Comparison of ENCODE assay signal across 9 cellular contexts in the genomic region with DNA sequence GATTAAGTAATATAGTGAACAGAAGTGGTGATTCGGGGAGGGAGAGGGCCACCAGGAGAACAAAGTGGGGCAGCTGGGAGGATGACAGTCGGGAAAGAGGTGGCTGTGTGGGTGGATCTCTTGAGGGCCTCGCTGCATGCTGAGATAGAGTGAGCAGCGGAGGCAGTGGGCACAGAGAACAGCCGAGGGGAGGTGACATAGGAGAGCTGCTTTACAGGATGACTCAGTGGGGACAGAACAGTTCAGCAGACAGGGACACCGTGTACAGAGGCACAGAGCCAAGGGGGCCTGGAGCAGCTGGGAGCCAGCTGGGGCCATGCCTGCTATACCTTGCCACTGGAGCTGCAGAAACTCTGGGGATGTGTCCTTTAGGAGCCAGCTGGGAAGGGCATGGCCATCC.
A peak's percentile ranks its signal among the peaks of the same experiment; 100 is the strongest.
DNase-seq lines count a peak whose midpoint lies in the region; ATAC-seq and TF ChIP-seq lines count a peak whose summit lies in the region.
"Had no signal": no experiment of that assay in that cellular context is flagged by ENCODE, and none has a peak within 500 bp of the region (broad histone marks: within the 10 kb centered on the region; RNA-seq: fewer than 3 reads in every experiment).

No MANE protein-coding gene starts in this region.

- H3K9me3 ChIP-seq in BE2C, result no peaks in the 10 kb centered on the region
- peaks cover 0 to 14% of the 10 kb centered on the region in 2 donors for H3K9me3 ChIP-seq in neuronal stem cell (replicated peaks in 1 of 2; ENCODE audit: control insufficient read depth in 2 of 2, insufficient read depth in 1 of 2, low read depth in 1 of 2, low read length in 2 of 2)

- peaks cover 36% of the 10 kb centered on the region for H3K4me1 Mint-ChIP-seq in chondrocyte (ENCODE audit: low read depth)
- H3K4me1 Mint-ChIP-seq in activated T-helper 1 cell treated with anti-CD3 and anti-CD28 coated beads, Interleukin-12 subunit alpha, Interleukin-12 subunit beta, Interleukin-2, Interleukin-4 antibody, amounts not matched to agents 30 ng/mL and 10 ng/mL and 1 ng/mL, durations not matched to agents 14 hours and 24 hours and 36 hours (ENCODE audit: low read depth), result no peaks in the 10 kb centered on the region
- H3K4me1 Mint-ChIP-seq: activated CD4-positive, alpha-beta T cell treated with anti-CD3 and anti-CD28 coated beads, Interleukin-2, amount 10 ng/mL, durations not matched to agents 7 days and 5 days had no signal

- no peaks in the 10 kb centered on the region for H3K36me3 ChIP-seq in BE2C
- peaks cover 0 to 2% of the 10 kb centered on the region in 2 donors for H3K36me3 ChIP-seq in neuronal stem cell (replicated peaks in 1 of 2; ENCODE audit: control insufficient read depth in 2 of 2, insufficient read depth in 2 of 2, low read length in 2 of 2)

- H3K36me3 Mint-ChIP-seq in chondrocyte (ENCODE audit: low read depth), result no peaks in the 10 kb centered on the region
- no peaks in the 10 kb centered on the region for H3K36me3 Mint-ChIP-seq in activated T-helper 1 cell treated with anti-CD3 and anti-CD28 coated beads, Interleukin-12 subunit alpha, Interleukin-12 subunit beta, Interleukin-2, Interleukin-4 antibody, amounts not matched to agents 30 ng/mL and 10 ng/mL and 1 ng/mL, durations not matched to agents 14 hours and 24 hours and 36 hours (ENCODE audit: low read depth)

- H2BK120ac ChIP-seq in neuronal stem cell (ENCODE audit: low read depth, low read length), result no peak overlapping the region

- peak; percentile 84 for DNase-seq in BE2C
- peak; percentile 70 for DNase-seq in NCI-H2107 (lab: John Stamatoyannopoulos, UW)
- peak; percentile 68 for DNase-seq in chondrocyte (ENCODE audit: low spot score)
- DNase-seq in neuronal stem cell (ENCODE audit: low spot score), result no peak
- DNase-seq in posterior vena cava (ENCODE audit: low spot score), result no peak
- DNase-seq in activated T-helper 1 cell treated with anti-CD3 and anti-CD28 coated beads, Interleukin-12 subunit alpha, Interleukin-12 subunit beta, Interleukin-2, Interleukin-4 antibody, amounts not matched to agents 30 ng/mL and 10 ng/mL and 1 ng/mL, durations not matched to agents 14 hours and 24 hours and 36 hours (ENCODE audit: low spot score), result no peak
- no peak for DNase-seq in omental fat pad (ENCODE audit: low spot score)
- DNase-seq: activated CD4-positive, alpha-beta T cell treated with anti-CD3 and anti-CD28 coated beads, Interleukin-2, amount 10 ng/mL, durations not matched to agents 7 days and 5 days had no signal

- H2BK12ac ChIP-seq in neuronal stem cell (ENCODE audit: low read length), result no peak overlapping the region

- H3K14ac ChIP-seq in neuronal stem cell (ENCODE audit: low read length), result no peak overlapping the region

- no peak overlapping the region for H3K4ac ChIP-seq in neuronal stem cell (ENCODE audit: low read length)

- intact Hi-C loops in posterior vena cava (cut with DNase I), result loop anchor here (5.0 to 10.0 kb wide), 3 partner anchors 56 to 274 kb away; partner anchors contain the start of gene GADD45G (in 1 of the 2)
- intact Hi-C loops in activated T-helper 1 cell treated with anti-CD3 and anti-CD28 coated beads, Interleukin-12 subunit alpha, Interleukin-12 subunit beta, Interleukin-2, Interleukin-4 antibody, amounts not matched to agents 30 ng/mL and 10 ng/mL and 1 ng/mL, durations not matched to agents 14 hours and 24 hours and 36 hours (cut with micrococcal nuclease), result no loop called here

- H2BK5ac ChIP-seq in neuronal stem cell (ENCODE audit: low read length), result no peak overlapping the region

- peak overlapping the region; percentile 15 for H2BK15ac ChIP-seq in neuronal stem cell (ENCODE audit: low read length)

- H4K8ac ChIP-seq in neuronal stem cell (ENCODE audit: low read depth, low read length), result no peak overlapping the region

- no peaks in the 10 kb centered on the region for H3K9me3 Mint-ChIP-seq in chondrocyte (ENCODE audit: low read depth)
- no peaks in the 10 kb centered on the region for H3K9me3 Mint-ChIP-seq in activated T-helper 1 cell treated with anti-CD3 and anti-CD28 coated beads, Interleukin-12 subunit alpha, Interleukin-12 subunit beta, Interleukin-2, Interleukin-4 antibody, amounts not matched to agents 30 ng/mL and 10 ng/mL and 1 ng/mL, durations not matched to agents 14 hours and 24 hours and 36 hours
- H3K9me3 Mint-ChIP-seq: activated CD4-positive, alpha-beta T cell treated with anti-CD3 and anti-CD28 coated beads, Interleukin-2, amount 10 ng/mL, durations not matched to agents 7 days and 5 days had no signal

- no peak overlapping the region for H2AK5ac ChIP-seq in neuronal stem cell (ENCODE audit: low read depth, low read length)

- H3K79me1 ChIP-seq in neuronal stem cell (ENCODE audit: low read depth, low read length), result no peaks in the 10 kb centered on the region

- H3K4me1 ChIP-seq in BE2C (peaks cover 12% of the 10 kb centered on the region), neuronal stem cell (ENCODE audit: control insufficient read depth in 2 of 2, insufficient read depth in 1 of 2, low read depth in 1 of 2, low read length in 2 of 2) (peaks cover 0 to 4% of the 10 kb centered on the region in 2 donors)

- H3K27me3 ChIP-seq in BE2C (no peaks in the 10 kb centered on the region), neuronal stem cell (ENCODE audit: control insufficient read depth in 3 of 3, insufficient read depth in 3 of 3, low read depth in 1 of 3, low read length in 3 of 3) (peaks cover 0 to 4% (median 0%) of the 10 kb centered on the region in 3 experiments)

- H3K27ac ChIP-seq in neuronal stem cell (replicated peaks; ENCODE audit: low read length), result no peak overlapping the region

- H3K9ac ChIP-seq in neuronal stem cell (ENCODE audit: low read depth, low read length, poor library complexity), result no peak overlapping the region

- ATAC-seq in omental fat pad (ENCODE audit: low FRiP score), result no peak
- no peak for ATAC-seq in HG03571 (IDR thresholded peaks at IDR 0.05; ENCODE audit: unreplicated experiment)

- no peak overlapping the region for H4K91ac ChIP-seq in neuronal stem cell (ENCODE audit: low read depth, low read length, poor library complexity)

- H2AFZ ChIP-seq in neuronal stem cell (ENCODE audit: low read length), result no peak overlapping the region

- TF ChIP-seq CTCF in BE2C (IDR thresholded peaks at IDR 0.05; ENCODE audit: low read depth, low read length) (no peak), chondrocyte (IDR thresholded peaks at IDR 0.05) (no peak), omental fat pad (IDR thresholded peaks at IDR 0.05) (no peak)

- H3K4me3 Mint-ChIP-seq in chondrocyte (ENCODE audit: unreplicated experiment), result no peak overlapping the region
- H3K4me3 Mint-ChIP-seq in activated T-helper 1 cell treated with anti-CD3 and anti-CD28 coated beads, Interleukin-12 subunit alpha, Interleukin-12 subunit beta, Interleukin-2, Interleukin-4 antibody, amounts not matched to agents 30 ng/mL and 10 ng/mL and 1 ng/mL, durations not matched to agents 14 hours and 24 hours and 36 hours, result no peak overlapping the region
- H3K4me3 Mint-ChIP-seq: activated CD4-positive, alpha-beta T cell treated with anti-CD3 and anti-CD28 coated beads, Interleukin-2, amount 10 ng/mL, durations not matched to agents 7 days and 5 days had no signal

- H3K27me3 Mint-ChIP-seq in chondrocyte (ENCODE audit: low read depth), result no peaks in the 10 kb centered on the region
- peaks cover 4% of the 10 kb centered on the region for H3K27me3 Mint-ChIP-seq in activated T-helper 1 cell treated with anti-CD3 and anti-CD28 coated beads, Interleukin-12 subunit alpha, Interleukin-12 subunit beta, Interleukin-2, Interleukin-4 antibody, amounts not matched to agents 30 ng/mL and 10 ng/mL and 1 ng/mL, durations not matched to agents 14 hours and 24 hours and 36 hours (ENCODE audit: insufficient read depth)
- H3K27me3 Mint-ChIP-seq: activated CD4-positive, alpha-beta T cell treated with anti-CD3 and anti-CD28 coated beads, Interleukin-2, amount 10 ng/mL, durations not matched to agents 7 days and 5 days had no signal

- no peak overlapping the region for H3K18ac ChIP-seq in neuronal stem cell (ENCODE audit: low read length)

- no CpG with 5 or more reads among the region's 6 CpGs for WGBS in neuronal stem cell (ENCODE audit: extremely low coverage in 2 of 2, insufficient read length in 2 of 2, insufficient replicate concordance in 1 of 2), 2 donors

- peak overlapping the region; percentile 52 for H3K27ac Mint-ChIP-seq in chondrocyte (ENCODE audit: unreplicated experiment)
- H3K27ac Mint-ChIP-seq in activated T-helper 1 cell treated with anti-CD3 and anti-CD28 coated beads, Interleukin-12 subunit alpha, Interleukin-12 subunit beta, Interleukin-2, Interleukin-4 antibody, amounts not matched to agents 30 ng/mL and 10 ng/mL and 1 ng/mL, durations not matched to agents 14 hours and 24 hours and 36 hours, result no peak overlapping the region
- H3K27ac Mint-ChIP-seq: activated CD4-positive, alpha-beta T cell treated with anti-CD3 and anti-CD28 coated beads, Interleukin-2, amount 10 ng/mL, durations not matched to agents 7 days and 5 days had no signal

- H3K4me3 ChIP-seq in BE2C (ENCODE audit: low read depth, low read length), result no peak overlapping the region
- H3K4me3 ChIP-seq in neuronal stem cell (ENCODE audit: low read length in 2 of 2), result no peak overlapping the region

- no peak overlapping the region for H3K4me2 ChIP-seq in neuronal stem cell (ENCODE audit: insufficient read depth, low read length, poor library complexity, severe bottlenecking)

- no peak overlapping the region for H3K23ac ChIP-seq in neuronal stem cell (ENCODE audit: low read depth, low read length, poor library complexity)

Comparison
In these comparisons a context has a peak if more than half of its experiments do, and no peak if none do; other contexts are left out.
1. DNase-seq: peak in BE2C (single experiment), NCI-H2107 (single experiment) and chondrocyte (single experiment); none in neuronal stem cell (single experiment), posterior vena cava (single experiment), activated T-helper 1 cell treated with anti-CD3 and anti-CD28 coated beads, Interleukin-12 subunit alpha, Interleukin-12 subunit beta, Interleukin-2, Interleukin-4 antibody, amounts not matched to agents 30 ng/mL and 10 ng/mL and 1 ng/mL, durations not matched to agents 14 hours and 24 hours and 36 hours (single experiment) and omental fat pad (single experiment).